Comparison of ENCODE assay signal across 29 cellular contexts in genomic region chr6:151565940-151566339, GRCh38.
"Had no signal": no experiment of that assay in that cellular context is flagged by ENCODE, and none has a peak within 500 bp of the region (broad histone marks: within the 10 kb centered on the region; RNA-seq: fewer than 3 reads in every experiment).

No MANE protein-coding gene starts in this region.

- FAIRE-seq: bronchial epithelial cell, TTC549 had no signal

- H3K27me3 ChIP-seq: ascending aorta, cardiac muscle cell had no signal

- ATAC-seq: activated CD8-positive, alpha-beta memory T cell treated with anti-CD3 and anti-CD28 coated beads, Interleukin-2, amount 10 ng/mL, durations not matched to agents 7 days and 5 days; activated CD8-positive, alpha-beta T cell treated with anti-CD3 and anti-CD28 coated beads, Interleukin-2, amount 10 ng/mL, durations not matched to agents 7 days and 5 days; activated naive CD8-positive, alpha-beta T cell treated with anti-CD3 and anti-CD28 coated beads, Interleukin-2, amount 50 U/mL, for 24 hours had no signal

- H3K36me3 ChIP-seq: ascending aorta, cardiac muscle cell had no signal

- DNase-seq: activated B cell treated with CpG ODN at 0.5 μM for 24 hours; activated CD4-positive, alpha-beta memory T cell treated with anti-CD3 and anti-CD28 coated beads, Interleukin-2, amount 10 ng/mL, durations not matched to agents 7 days and 5 days; activated CD4-positive, alpha-beta T cell treated with anti-CD3 and anti-CD28 coated beads for 48 hours; activated CD4-positive, alpha-beta T cell treated with anti-CD3 and anti-CD28 coated beads, Interleukin-2, amount 10 ng/mL, durations not matched to agents 7 days and 5 days; activated CD4-positive, alpha-beta T cell treated with anti-CD3 and anti-CD28 coated beads, Interleukin-2, amount 50 U/mL, for 48 hours; activated CD4-positive, CD25-positive, alpha-beta regulatory T cell treated with anti-CD3 and anti-CD28 coated beads, Interleukin-2, amount 50 U/mL, for 72 hours; activated CD8-positive, alpha-beta memory T cell treated with anti-CD3 and anti-CD28 coated beads for 24 hours; activated CD8-positive, alpha-beta memory T cell treated with anti-CD3 and anti-CD28 coated beads, Interleukin-2, amount 10 ng/mL, durations not matched to agents 7 days and 5 days; activated CD8-positive, alpha-beta memory T cell treated with anti-CD3 and anti-CD28 coated beads, Interleukin-2, amount 50 U/mL, for 48 hours; activated CD8-positive, alpha-beta T cell treated with anti-CD3 and anti-CD28 coated beads, Interleukin-2, amount 10 ng/mL, durations not matched to agents 7 days and 5 days; activated effector memory CD4-positive, alpha-beta T cell treated with Interleukin-2 at 50 U/mL for 16 hours; activated gamma-delta T cell; activated naive CD4-positive, alpha-beta T cell treated with anti-CD3 and anti-CD28 coated beads, Interleukin-2, amount 10 ng/mL, durations not matched to agents 7 days and 5 days; activated naive CD4-positive, alpha-beta T cell treated with Interleukin-2 at 50 U/mL for 16 hours; activated naive CD8-positive, alpha-beta T cell treated with anti-CD3 and anti-CD28 coated beads, Interleukin-2, amount 10 ng/mL, durations not matched to agents 7 days and 5 days; activated naive CD8-positive, alpha-beta T cell treated with anti-CD3 and anti-CD28 coated beads, Interleukin-2, amount 50 U/mL, for 24 hours; activated T-cell treated with anti-CD3 and anti-CD28 coated beads, Interleukin-2, amount 50 U/mL, for 24 hours; activated T-cell treated with anti-CD3 and anti-CD28 coated beads, Interleukin-2, amount 50 U/mL, for 48 hours; amygdala; anterior cingulate cortex; caudate nucleus; cerebellar nuclear complex; T-helper 2 cell; T-helper 9 cell had no signal

- H3K4me1 ChIP-seq: ascending aorta had no signal

- H3K27ac ChIP-seq: ascending aorta, cardiac muscle cell, VCaP had no signal

- H3K4me3 ChIP-seq: ascending aorta, cardiac muscle cell had no signal
